Comparison of ENCODE assay signal across 1 cellular context in the genomic region with DNA sequence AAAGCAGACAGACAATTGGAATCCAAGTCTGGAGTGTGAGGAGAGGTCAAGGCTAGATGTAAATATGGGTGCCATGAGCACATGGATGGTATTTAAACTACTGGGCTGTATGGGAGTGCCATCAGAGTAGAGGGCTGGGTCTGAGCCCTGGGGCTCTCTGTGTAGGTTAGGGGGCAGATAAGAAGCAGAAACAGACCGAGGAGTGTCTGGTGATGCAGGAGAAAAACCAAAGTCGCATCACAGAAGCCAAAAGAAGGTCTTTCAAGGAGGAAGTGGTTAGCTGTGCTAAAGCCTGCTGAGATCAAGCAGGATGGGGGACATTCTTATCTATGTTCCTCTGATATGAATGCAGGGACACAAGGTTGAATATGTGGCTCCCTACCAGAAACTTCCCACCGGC.
TF ChIP-seq lines count a peak whose summit lies in the region.

No MANE protein-coding gene starts in this region.

TF ChIP-seq in WTC11, 78 proteins besides CTCF, POLR2A, EP300 and RAD21 (continued from another document):
- TF ChIP-seq, protein P1, sequence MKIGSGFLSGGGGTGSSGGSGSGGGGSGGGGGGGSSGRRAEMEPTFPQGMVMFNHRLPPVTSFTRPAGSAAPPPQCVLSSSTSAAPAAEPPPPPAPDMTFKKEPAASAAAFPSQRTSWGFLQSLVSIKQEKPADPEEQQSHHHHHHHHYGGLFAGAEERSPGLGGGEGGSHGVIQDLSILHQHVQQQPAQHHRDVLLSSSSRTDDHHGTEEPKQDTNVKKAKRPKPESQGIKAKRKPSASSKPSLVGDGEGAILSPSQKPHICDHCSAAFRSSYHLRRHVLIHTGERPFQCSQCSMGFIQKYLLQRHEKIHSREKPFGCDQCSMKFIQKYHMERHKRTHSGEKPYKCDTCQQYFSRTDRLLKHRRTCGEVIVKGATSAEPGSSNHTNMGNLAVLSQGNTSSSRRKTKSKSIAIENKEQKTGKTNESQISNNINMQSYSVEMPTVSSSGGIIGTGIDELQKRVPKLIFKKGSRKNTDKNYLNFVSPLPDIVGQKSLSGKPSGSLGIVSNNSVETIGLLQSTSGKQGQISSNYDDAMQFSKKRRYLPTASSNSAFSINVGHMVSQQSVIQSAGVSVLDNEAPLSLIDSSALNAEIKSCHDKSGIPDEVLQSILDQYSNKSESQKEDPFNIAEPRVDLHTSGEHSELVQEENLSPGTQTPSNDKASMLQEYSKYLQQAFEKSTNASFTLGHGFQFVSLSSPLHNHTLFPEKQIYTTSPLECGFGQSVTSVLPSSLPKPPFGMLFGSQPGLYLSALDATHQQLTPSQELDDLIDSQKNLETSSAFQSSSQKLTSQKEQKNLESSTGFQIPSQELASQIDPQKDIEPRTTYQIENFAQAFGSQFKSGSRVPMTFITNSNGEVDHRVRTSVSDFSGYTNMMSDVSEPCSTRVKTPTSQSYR (CRISPR knock-in tag; IDR thresholded peaks at IDR 0.05) = no peak
- TF ChIP-seq, protein P2, sequence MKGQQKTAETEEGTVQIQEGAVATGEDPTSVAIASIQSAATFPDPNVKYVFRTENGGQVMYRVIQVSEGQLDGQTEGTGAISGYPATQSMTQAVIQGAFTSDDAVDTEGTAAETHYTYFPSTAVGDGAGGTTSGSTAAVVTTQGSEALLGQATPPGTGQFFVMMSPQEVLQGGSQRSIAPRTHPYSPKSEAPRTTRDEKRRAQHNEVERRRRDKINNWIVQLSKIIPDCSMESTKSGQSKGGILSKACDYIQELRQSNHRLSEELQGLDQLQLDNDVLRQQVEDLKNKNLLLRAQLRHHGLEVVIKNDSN (CRISPR knock-in tag; IDR thresholded peaks at IDR 0.05) = no peak
- TF ChIP-seq, protein P3, sequence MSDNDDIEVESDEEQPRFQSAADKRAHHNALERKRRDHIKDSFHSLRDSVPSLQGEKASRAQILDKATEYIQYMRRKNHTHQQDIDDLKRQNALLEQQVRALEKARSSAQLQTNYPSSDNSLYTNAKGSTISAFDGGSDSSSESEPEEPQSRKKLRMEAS (CRISPR knock-in tag; IDR thresholded peaks at IDR 0.05) = no peak
TF ChIP-seq in WTC11: peak in this region for 0.
